12 cellular contexts compared by ENCODE assay signal in genomic region chr10:4074559-4075407, GRCh38.
DNase-seq lines count a peak whose midpoint lies in the region; ATAC-seq and TF ChIP-seq lines count a peak whose summit lies in the region.
"Had no signal": no experiment of that assay in that cellular context is flagged by ENCODE, and none has a peak within 500 bp of the region (broad histone marks: within the 10 kb centered on the region; RNA-seq: fewer than 3 reads in every experiment).

No MANE protein-coding gene starts in this region.

- H3K4me3 Mint-ChIP-seq in T-helper 17 cell, result peak overlapping the region; percentile 88

- peak overlapping the region; percentile 2 to 33 for H3K27ac ChIP-seq in esophagus (ENCODE audit: low read depth in 2 of 2, low read length in 1 of 2)
- H3K27ac ChIP-seq in sigmoid colon, result peak overlapping the region in 3 of 4 donors; percentile 7 to 59 (median 43)
- H3K27ac ChIP-seq: 22Rv1, dorsolateral prefrontal cortex, right lobe of liver had no signal

- no peak for TF ChIP-seq CTCF in sigmoid colon (IDR thresholded peaks at IDR 0.05)

- H3K27ac Mint-ChIP-seq in T-helper 17 cell, result peak overlapping the region; percentile 98

- no peaks in the 10 kb centered on the region for H3K27me3 Mint-ChIP-seq in T-helper 17 cell

- H3K27me3 ChIP-seq in esophagus (ENCODE audit: control insufficient read depth in 1 of 2, insufficient read depth in 2 of 2, low read length in 2 of 2) (no peaks in the 10 kb centered on the region), sigmoid colon (no peaks in the 10 kb centered on the region)
- H3K27me3 ChIP-seq: right lobe of liver had no signal

- H3K36me3 Mint-ChIP-seq in T-helper 17 cell (ENCODE audit: low read depth), result peaks cover 3% of the 10 kb centered on the region

- intact Hi-C loops in sigmoid colon (cut with DNase I), result no loop called here

- peaks cover 0 to 12% of the 10 kb centered on the region in 2 donors for H3K4me1 ChIP-seq in esophagus (ENCODE audit: control insufficient read depth in 2 of 2, insufficient read depth in 2 of 2, low read length in 1 of 2)
- peaks cover 0 to 18% (median 14%) of the 10 kb centered on the region in 4 donors for H3K4me1 ChIP-seq in sigmoid colon
- H3K4me1 ChIP-seq: right lobe of liver had no signal

- DNase-seq in activated CD4-positive, CD25-positive, alpha-beta regulatory T cell (lab: John Stamatoyannopoulos, UW), result no peak
- DNase-seq in T-helper 17 cell (no peak), sigmoid colon (no peak), A172 (ENCODE audit: low spot score) (no peak)
- DNase-seq: dorsolateral prefrontal cortex, NCI-H146, right lobe of liver had no signal

- no peak for TF ChIP-seq EP300 in sigmoid colon (IDR thresholded peaks at IDR 0.05)

- H3K36me3 ChIP-seq in esophagus (ENCODE audit: control insufficient read depth in 2 of 2, insufficient read depth in 2 of 2, low read length in 1 of 2) (no peaks in the 10 kb centered on the region), sigmoid colon (no peaks in the 10 kb centered on the region)
- H3K36me3 ChIP-seq: right lobe of liver had no signal

- H3K9me3 ChIP-seq in T-helper 17 cell (ENCODE audit: control insufficient read depth, low read length, poor library complexity, severe bottlenecking), result no peaks in the 10 kb centered on the region
- no peaks in the 10 kb centered on the region for H3K9me3 ChIP-seq in esophagus (ENCODE audit: control insufficient read depth in 2 of 2, insufficient read depth in 1 of 2, low read depth in 1 of 2, low read length in 1 of 2)
- no peaks in the 10 kb centered on the region for H3K9me3 ChIP-seq in sigmoid colon
- H3K9me3 ChIP-seq: right lobe of liver had no signal

- peak; percentile 56 to 65 for ATAC-seq in activated CD4-positive, CD25-positive, alpha-beta regulatory T cell treated with anti-CD3 and anti-CD28 coated beads, Interleukin-2, amount 50 U/mL, for 24 hours
- ATAC-seq in T-helper 17 cell (peak; percentile 85), HG03039 (IDR thresholded peaks at IDR 0.05; ENCODE audit: unreplicated experiment) (no peak), GM18907 (IDR thresholded peaks at IDR 0.05; ENCODE audit: unreplicated experiment) (no peak)

- H3K4me3 ChIP-seq in esophagus (ENCODE audit: low read depth in 1 of 2, low read length in 2 of 2) (no peak overlapping the region), sigmoid colon (no peak overlapping the region)
- H3K4me3 ChIP-seq: dorsolateral prefrontal cortex, right lobe of liver had no signal

- H3K4me1 Mint-ChIP-seq in T-helper 17 cell, result peaks cover 39% of the 10 kb centered on the region

- no peak for TF ChIP-seq POLR2A in sigmoid colon (IDR thresholded peaks at IDR 0.05)

- 60 to 69% methylated on average over 10 of the region's 10 CpGs for WGBS in esophagus, 2 donors
- WGBS in sigmoid colon, 2 donors, result 81 to 90% methylated on average over 10 of the region's 10 CpGs

Comparison
In these comparisons a context has a peak if more than half of its experiments do, and no peak if none do; other contexts are left out.
1. ATAC-seq: peak in activated CD4-positive, CD25-positive, alpha-beta regulatory T cell treated with anti-CD3 and anti-CD28 coated beads, Interleukin-2, amount 50 U/mL, for 24 hours (2 of 2) and T-helper 17 cell (single experiment); none in HG03039 (single experiment) and GM18907 (single experiment).